8 cellular contexts compared by ENCODE assay signal in the genomic region with DNA sequence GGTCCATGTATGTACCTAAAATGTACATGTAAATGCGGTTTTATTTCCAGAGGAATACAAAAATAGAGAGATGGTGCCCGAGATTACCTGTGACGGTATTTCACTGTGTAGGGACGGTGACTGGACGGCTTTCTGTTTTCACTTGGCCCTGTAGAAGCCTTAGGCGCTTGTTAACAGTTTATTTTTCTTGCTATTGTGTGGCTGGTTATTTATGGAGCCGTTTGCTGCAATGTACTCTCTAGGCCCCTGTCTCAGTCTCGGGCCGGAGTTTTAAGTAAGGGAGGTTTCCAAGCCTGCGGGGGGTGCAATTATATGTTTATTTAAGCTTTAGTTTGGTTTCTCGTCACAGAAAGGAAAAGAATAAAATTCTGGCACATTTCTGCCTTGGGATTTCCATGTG. TPM values are rescaled to one million over a fixed set of nuclear protein-coding genes. Genes with fewer than 3 reads are reported as not detected.
DNase-seq lines count a peak whose midpoint lies in the region; ATAC-seq, FAIRE-seq and TF ChIP-seq lines count a peak whose summit lies in the region.

No MANE protein-coding gene starts in this region.

- H3K36me3 ChIP-seq in ACC112 (ENCODE audit: insufficient read depth, low read length) (0 out of 2 replicates have a peak, but pooled peaks cover 3% of the 10 kb centered on the region), esophagus muscularis mucosa (peaks cover 0 to 20% (median 0%) of the 10 kb centered on the region in 4 donors), neuronal stem cell (replicated peaks in 1 of 2; ENCODE audit: control insufficient read depth in 2 of 2, insufficient read depth in 2 of 2, low read length in 2 of 2) (peaks cover 0 to 15% of the 10 kb centered on the region in 2 donors)

- no peak overlapping the region for H4K8ac ChIP-seq in neuronal stem cell (ENCODE audit: low read depth, low read length)

- no peak for TF ChIP-seq POLR2A in esophagus muscularis mucosa (IDR thresholded peaks at IDR 0.05; ENCODE audit: low read depth)

- H4K91ac ChIP-seq in neuronal stem cell (ENCODE audit: low read depth, low read length, poor library complexity) = no peak overlapping the region

- H3K4me3 ChIP-seq in ACC112 (ENCODE audit: low read depth, low read length) (peak overlapping the region; percentile 88), esophagus muscularis mucosa (peak overlapping the region; percentile 64 to 81 (median 68)), neuronal stem cell (ENCODE audit: low read length in 2 of 2) (peak overlapping the region; percentile 75 to 81)

- 2% methylated on average over 11 of the region's 11 CpGs for WGBS in esophagus muscularis mucosa
- no CpG with 5 or more reads among the region's 11 CpGs for WGBS in neuronal stem cell (ENCODE audit: extremely low coverage in 2 of 2, insufficient read length in 2 of 2, insufficient replicate concordance in 1 of 2), 2 donors

- no peak overlapping the region for H2BK12ac ChIP-seq in neuronal stem cell (ENCODE audit: low read length)

- H3K4me2 ChIP-seq in neuronal stem cell (ENCODE audit: insufficient read depth, low read length, poor library complexity, severe bottlenecking) = peak overlapping the region; percentile 72

- peaks cover 39% of the 10 kb centered on the region for H3K79me2 ChIP-seq in ACC112 (ENCODE audit: control insufficient read depth, insufficient read depth, low read length, unreplicated experiment)

- H3K9me3 ChIP-seq in esophagus muscularis mucosa = no peaks in the 10 kb centered on the region
- no peaks in the 10 kb centered on the region for H3K9me3 ChIP-seq in neuronal stem cell (replicated peaks in 1 of 2; ENCODE audit: control insufficient read depth in 2 of 2, insufficient read depth in 1 of 2, low read depth in 1 of 2, low read length in 2 of 2)

- H2BK120ac ChIP-seq in neuronal stem cell (ENCODE audit: low read depth, low read length) = no peak overlapping the region

- intact Hi-C loops in esophagus muscularis mucosa (cut with DNase I) = loop anchor here (5.0 to 10.0 kb wide), 2 partner anchors 36 to 159 kb away; a partner anchor contains a TSS

- H2AFZ ChIP-seq in ACC112 (ENCODE audit: low read length, unreplicated experiment) (peak overlapping the region; percentile 99), neuronal stem cell (ENCODE audit: low read length) (peak overlapping the region; percentile 85)

- H3K18ac ChIP-seq in neuronal stem cell (ENCODE audit: low read length) = no peak overlapping the region

- TF ChIP-seq EP300 in esophagus muscularis mucosa (IDR thresholded peaks at IDR 0.05) = no peak

- no peak for FAIRE-seq in frontal cortex (lab: Jason Lieb, UNC)

- H3K23ac ChIP-seq in neuronal stem cell (ENCODE audit: low read depth, low read length, poor library complexity) = no peak overlapping the region

- H3K4ac ChIP-seq in neuronal stem cell (ENCODE audit: low read length) = no peak overlapping the region

- H3K27me3 ChIP-seq in ACC112 (ENCODE audit: insufficient read depth, low read length) (no peaks in the 10 kb centered on the region), esophagus muscularis mucosa (no peaks in the 10 kb centered on the region), neuronal stem cell (ENCODE audit: control insufficient read depth in 3 of 3, insufficient read depth in 3 of 3, low read depth in 1 of 3, low read length in 3 of 3) (no peaks in the 10 kb centered on the region)

- no peak overlapping the region for H3K14ac ChIP-seq in neuronal stem cell (ENCODE audit: low read length)

- no peak overlapping the region for H2BK5ac ChIP-seq in neuronal stem cell (ENCODE audit: low read length)

- peak overlapping the region; percentile 91 for H3K27ac ChIP-seq in ACC112 (ENCODE audit: low read depth, low read length)
- H3K27ac ChIP-seq in esophagus muscularis mucosa (replicated peaks in 1 of 4) = peak overlapping the region; percentile 85 to 94 (median 92)
- H3K27ac ChIP-seq in neuronal stem cell (replicated peaks; ENCODE audit: low read length) = peak overlapping the region; percentile 69

- DNase-seq in RPMI7951 (ENCODE audit: low read depth) (peak; percentile 16), esophagus muscularis mucosa (ENCODE audit: extremely low spot score) (no peak), neuronal stem cell (ENCODE audit: low spot score) (no peak), frontal cortex (ENCODE audit: low spot score in 2 of 2) (no peak)
- DNase-seq in stimulated activated CD4-positive, alpha-beta T cell treated with anti-CD3 and anti-CD28 coated beads, Interleukin-1b, Interleukin-23, amount 100 ng/mL, for 48 hours = no peak

- H3K4me1 ChIP-seq in ACC112 (ENCODE audit: control insufficient read depth, insufficient read depth, low read length, unreplicated experiment) = peaks cover 16% of the 10 kb centered on the region
- peaks cover 15 to 28% (median 24%) of the 10 kb centered on the region in 4 donors for H3K4me1 ChIP-seq in esophagus muscularis mucosa
- peaks cover 0 to 12% of the 10 kb centered on the region in 2 donors for H3K4me1 ChIP-seq in neuronal stem cell (ENCODE audit: control insufficient read depth in 2 of 2, insufficient read depth in 1 of 2, low read depth in 1 of 2, low read length in 2 of 2)

- no peak overlapping the region for H3K9ac ChIP-seq in neuronal stem cell (ENCODE audit: low read depth, low read length, poor library complexity)

- no peak overlapping the region for H2AK5ac ChIP-seq in neuronal stem cell (ENCODE audit: low read depth, low read length)

- TF ChIP-seq CTCF in esophagus muscularis mucosa (IDR thresholded peaks at IDR 0.05) = no peak

- peaks cover 2% of the 10 kb centered on the region for H3K79me1 ChIP-seq in neuronal stem cell (ENCODE audit: low read depth, low read length)

- H2BK15ac ChIP-seq in neuronal stem cell (ENCODE audit: low read length) = no peak overlapping the region

- ATAC-seq in GM18499 (IDR thresholded peaks at IDR 0.05; ENCODE audit: insufficient read depth, unreplicated experiment) (peak; percentile 1), HG02852 (IDR thresholded peaks at IDR 0.05; ENCODE audit: unreplicated experiment) (peak; percentile 19)

RNA-seq across cellular contexts. Expression of a gene that starts 0.4 kb away (rescaled TPM):
- total RNA-seq in RPMI7951 (2014; rRNA removed; shearing (Covaris generic)) = 13.4 and 16.1 TPM in 2 replicates
- total RNA-seq in esophagus muscularis mucosa = 10 to 100 TPM in 1 of 4 donors, 1 to 10 TPM in 3; 5.1 to 17.9 (median 6.9) TPM
- polyA plus RNA-seq in neuronal stem cell (2013, experiment 1 of 2) = 8.8 TPM
- polyA plus RNA-seq in neuronal stem cell (2013, experiment 2 of 2) = 9.2 TPM
- 42.4 TPM for total RNA-seq in frontal cortex

RNA-seq across cellular contexts. Expression of a gene that starts 0.7 kb away (rescaled TPM):
- total RNA-seq in RPMI7951 (2014; rRNA removed; shearing (Covaris generic)) = 70.8 and 101 TPM in 2 replicates
- 10 to 100 TPM in 2 of 4 donors, 1 to 10 TPM in 2; 6.8 to 38.2 (median 11.1) TPM for total RNA-seq in esophagus muscularis mucosa
- 92.4 TPM for polyA plus RNA-seq in neuronal stem cell (2013, experiment 1 of 2)
- polyA plus RNA-seq in neuronal stem cell (2013, experiment 2 of 2) = 99.6 TPM
- 17.5 TPM for total RNA-seq in frontal cortex
